17 cellular contexts compared by ENCODE assay signal in genomic region chr5:107147584-107147983, GRCh38.
"Had no signal": no experiment of that assay in that cellular context is flagged by ENCODE, and none has a peak within 500 bp of the region (broad histone marks: within the 10 kb centered on the region; RNA-seq: fewer than 3 reads in every experiment).

No MANE protein-coding gene starts in this region.

- H3K36me3 ChIP-seq: lower lobe of right lung, ovary, sigmoid colon, spleen, stomach, upper lobe of left lung had no signal

- H3K4me1 ChIP-seq: lower lobe of right lung, sigmoid colon, spleen, stomach, testis, upper lobe of left lung had no signal

- DNase-seq: activated B cell treated with CpG ODN at 0.5 μM for 24 hours; activated CD4-positive, alpha-beta T cell treated with anti-CD3 and anti-CD28 coated beads for 48 hours; activated CD8-positive, alpha-beta T cell treated with anti-CD3 and anti-CD28 coated beads for 36 hours; activated naive CD8-positive, alpha-beta T cell treated with anti-CD3 and anti-CD28 coated beads for 36 hours; activated T-cell treated with anti-CD3 and anti-CD28 coated beads, Interleukin-2, amount 50 U/mL, for 48 hours; amygdala; dorsolateral prefrontal cortex; endodermal cell; erythroblast; left colon; lower lobe of right lung; ovary; sigmoid colon; spleen; stomach; testis; upper lobe of left lung had no signal

- H3K9me3 ChIP-seq: lower lobe of right lung, ovary, spleen, stomach, testis, upper lobe of left lung had no signal

- H3K27me3 ChIP-seq: dorsolateral prefrontal cortex, ovary, sigmoid colon, spleen, stomach, testis, upper lobe of left lung had no signal

- H3K27ac ChIP-seq: dorsolateral prefrontal cortex, lower lobe of right lung, ovary, sigmoid colon, spleen, stomach, testis, upper lobe of left lung had no signal

- H3K4me3 ChIP-seq: dorsolateral prefrontal cortex, lower lobe of right lung, ovary, sigmoid colon, spleen, stomach, testis, upper lobe of left lung had no signal

- ATAC-seq: activated CD8-positive, alpha-beta T cell treated with anti-CD3 and anti-CD28 coated beads for 36 hours; left colon; lower lobe of right lung had no signal
